ENCODE assay signal across 1 cellular context in the genomic region with DNA sequence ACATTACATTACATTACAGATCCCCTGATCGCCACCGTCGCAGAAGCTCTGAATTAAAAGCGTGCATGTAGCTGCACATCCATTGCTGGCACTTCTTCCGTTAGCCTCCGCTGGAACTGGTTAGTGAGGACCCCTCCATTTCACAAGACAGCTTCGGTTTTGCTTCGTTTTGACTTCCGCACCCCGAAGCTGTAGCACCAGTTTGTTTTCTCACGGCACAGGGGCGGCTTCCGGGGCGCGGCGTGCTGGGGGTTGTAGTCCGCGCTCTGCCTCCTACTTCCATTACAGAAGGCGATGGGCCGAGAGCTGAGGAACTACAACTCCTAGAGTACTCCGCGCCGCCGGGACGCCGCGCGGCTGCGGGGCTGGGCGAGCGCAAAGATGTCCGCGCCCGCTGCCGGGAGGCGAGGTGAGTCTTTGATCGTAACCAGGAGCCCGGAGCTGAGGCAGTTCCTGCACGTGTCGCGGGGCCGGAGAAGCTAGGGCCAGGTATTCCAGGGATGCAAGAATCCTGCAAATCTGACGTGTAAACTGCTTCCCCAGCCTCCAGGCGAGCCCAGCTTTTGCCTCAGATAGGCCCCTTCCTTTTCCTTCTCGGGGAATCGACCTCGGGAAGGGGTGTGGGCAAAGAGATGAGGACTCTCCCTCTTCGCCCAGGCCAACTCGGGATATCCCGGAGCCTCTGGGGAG.
A peak's percentile ranks its signal among the peaks of the same experiment; 100 is the strongest.
TF ChIP-seq lines count a peak whose summit lies in the region.

A gene (plus strand): TSS at position 352 of the 690 bp plus-strand sequence. CDS start 387 bp downstream, outside the sequence.

TF ChIP-seq in HepG2, 621 proteins besides CTCF, POLR2A, EP300 and RAD21 (continued from another document and continues in another):
- TF ChIP-seq, protein P1, sequence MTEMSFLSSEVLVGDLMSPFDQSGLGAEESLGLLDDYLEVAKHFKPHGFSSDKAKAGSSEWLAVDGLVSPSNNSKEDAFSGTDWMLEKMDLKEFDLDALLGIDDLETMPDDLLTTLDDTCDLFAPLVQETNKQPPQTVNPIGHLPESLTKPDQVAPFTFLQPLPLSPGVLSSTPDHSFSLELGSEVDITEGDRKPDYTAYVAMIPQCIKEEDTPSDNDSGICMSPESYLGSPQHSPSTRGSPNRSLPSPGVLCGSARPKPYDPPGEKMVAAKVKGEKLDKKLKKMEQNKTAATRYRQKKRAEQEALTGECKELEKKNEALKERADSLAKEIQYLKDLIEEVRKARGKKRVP (CRISPR knock-in tag; IDR thresholded peaks at IDR 0.05): 0 out of 4 replicates have a peak, but pooled peaks of 1 of the 2 experiments have one; percentile 4
- TF ChIP-seq GLI4 (CRISPR knock-in tag; IDR thresholded peaks at IDR 0.05; ENCODE audit: borderline replicate concordance): no peak; the same call in 1 of the 2 replicates
- TF ChIP-seq, protein P2, sequence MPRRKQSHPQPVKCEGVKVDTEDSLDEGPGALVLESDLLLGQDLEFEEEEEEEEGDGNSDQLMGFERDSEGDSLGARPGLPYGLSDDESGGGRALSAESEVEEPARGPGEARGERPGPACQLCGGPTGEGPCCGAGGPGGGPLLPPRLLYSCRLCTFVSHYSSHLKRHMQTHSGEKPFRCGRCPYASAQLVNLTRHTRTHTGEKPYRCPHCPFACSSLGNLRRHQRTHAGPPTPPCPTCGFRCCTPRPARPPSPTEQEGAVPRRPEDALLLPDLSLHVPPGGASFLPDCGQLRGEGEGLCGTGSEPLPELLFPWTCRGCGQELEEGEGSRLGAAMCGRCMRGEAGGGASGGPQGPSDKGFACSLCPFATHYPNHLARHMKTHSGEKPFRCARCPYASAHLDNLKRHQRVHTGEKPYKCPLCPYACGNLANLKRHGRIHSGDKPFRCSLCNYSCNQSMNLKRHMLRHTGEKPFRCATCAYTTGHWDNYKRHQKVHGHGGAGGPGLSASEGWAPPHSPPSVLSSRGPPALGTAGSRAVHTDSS (CRISPR knock-in tag; conservative IDR thresholded peaks at IDR 0.05): no peak
- TF ChIP-seq GATA4 (IDR thresholded peaks at IDR 0.05; ENCODE audit: borderline replicate concordance, low read depth): no peak
- peak; percentile 50; the same call in 1 of the 2 replicates for TF ChIP-seq SIN3B (IDR thresholded peaks at IDR 0.05; ENCODE audit: low read length)
- TF ChIP-seq SIX1 (CRISPR knock-in tag; IDR thresholded peaks at IDR 0.05; ENCODE audit: borderline replicate concordance): no peak
- TF ChIP-seq, protein P3, sequence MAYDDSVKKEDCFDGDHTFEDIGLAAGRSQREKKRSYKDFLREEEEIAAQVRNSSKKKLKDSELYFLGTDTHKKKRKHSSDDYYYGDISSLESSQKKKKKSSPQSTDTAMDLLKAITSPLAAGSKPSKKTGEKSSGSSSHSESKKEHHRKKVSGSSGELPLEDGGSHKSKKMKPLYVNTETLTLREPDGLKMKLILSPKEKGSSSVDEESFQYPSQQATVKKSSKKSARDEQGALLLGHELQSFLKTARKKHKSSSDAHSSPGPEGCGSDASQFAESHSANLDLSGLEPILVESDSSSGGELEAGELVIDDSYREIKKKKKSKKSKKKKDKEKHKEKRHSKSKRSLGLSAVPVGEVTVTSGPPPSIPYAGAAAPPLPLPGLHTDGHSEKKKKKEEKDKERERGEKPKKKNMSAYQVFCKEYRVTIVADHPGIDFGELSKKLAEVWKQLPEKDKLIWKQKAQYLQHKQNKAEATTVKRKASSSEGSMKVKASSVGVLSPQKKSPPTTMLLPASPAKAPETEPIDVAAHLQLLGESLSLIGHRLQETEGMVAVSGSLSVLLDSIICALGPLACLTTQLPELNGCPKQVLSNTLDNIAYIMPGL (CRISPR knock-in tag; IDR thresholded peaks at IDR 0.05; ENCODE audit: borderline replicate concordance in 1 of 2, low read depth in 1 of 2): peak; percentile 76 to 84
- TF ChIP-seq SPEN (CRISPR knock-in tag; IDR thresholded peaks at IDR 0.05; ENCODE audit: low read depth): peak; percentile 83
- TF ChIP-seq HDAC2 (CRISPR knock-in tag; IDR thresholded peaks at IDR 0.05): peak; percentile 55; the same call in 1 of the 2 replicates
- peak; percentile 90 for TF ChIP-seq PHF20 (CRISPR knock-in tag; IDR thresholded peaks at IDR 0.05)
- peak; percentile 14; the same call in 1 of the 2 replicates for TF ChIP-seq NCOA2 (CRISPR knock-in tag; IDR thresholded peaks at IDR 0.05)
- TF ChIP-seq NCOA1 (CRISPR knock-in tag; IDR thresholded peaks at IDR 0.05): no peak
- TF ChIP-seq KLF12 (CRISPR knock-in tag; IDR thresholded peaks at IDR 0.05; ENCODE audit: borderline replicate concordance): no peak; the same call in 1 of the 2 replicates
- no peak for TF ChIP-seq TP53 (CRISPR knock-in tag; conservative IDR thresholded peaks at IDR 0.05)
- no peak for TF ChIP-seq ZNF230 (CRISPR knock-in tag; IDR thresholded peaks at IDR 0.05)
- TF ChIP-seq, protein P4, sequence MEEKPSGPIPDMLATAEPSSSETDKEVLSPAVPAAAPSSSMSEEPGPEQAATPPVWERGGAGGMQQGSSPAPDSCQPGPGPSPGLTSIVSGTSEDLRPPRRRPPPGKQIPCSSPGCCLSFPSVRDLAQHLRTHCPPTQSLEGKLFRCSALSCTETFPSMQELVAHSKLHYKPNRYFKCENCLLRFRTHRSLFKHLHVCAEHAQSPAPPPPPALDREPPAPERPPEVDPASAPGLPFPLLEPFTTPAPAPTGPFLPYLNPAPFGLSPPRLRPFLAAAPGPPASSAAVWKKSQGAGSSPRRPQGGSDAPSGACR (CRISPR knock-in tag; IDR thresholded peaks at IDR 0.05): 0 out of 2 replicates have a peak, but pooled peaks have one; percentile 45
- no peak for TF ChIP-seq PLRG1 (conservative IDR thresholded peaks at IDR 0.05)
- peak; percentile 22; the same call in 1 of the 2 replicates for TF ChIP-seq ZNF451 (CRISPR knock-in tag; IDR thresholded peaks at IDR 0.05)
- 0 out of 4 replicates have a peak, but pooled peaks of 1 of the 2 experiments have one; percentile 18 for TF ChIP-seq KLF16 (CRISPR knock-in tag; IDR thresholded peaks at IDR 0.05)
- TF ChIP-seq, protein P5, sequence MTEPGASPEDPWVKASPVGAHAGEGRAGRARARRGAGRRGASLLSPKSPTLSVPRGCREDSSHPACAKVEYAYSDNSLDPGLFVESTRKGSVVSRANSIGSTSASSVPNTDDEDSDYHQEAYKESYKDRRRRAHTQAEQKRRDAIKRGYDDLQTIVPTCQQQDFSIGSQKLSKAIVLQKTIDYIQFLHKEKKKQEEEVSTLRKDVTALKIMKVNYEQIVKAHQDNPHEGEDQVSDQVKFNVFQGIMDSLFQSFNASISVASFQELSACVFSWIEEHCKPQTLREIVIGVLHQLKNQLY (CRISPR knock-in tag; IDR thresholded peaks at IDR 0.05): no peak
- TF ChIP-seq SYNCRIP (IDR thresholded peaks at IDR 0.05; ENCODE audit: insufficient read depth, low read depth, low read length): no peak
- TF ChIP-seq MYNN (CRISPR knock-in tag; IDR thresholded peaks at IDR 0.05; ENCODE audit: low read depth): no peak
- no peak for TF ChIP-seq ZNF562 (CRISPR knock-in tag; IDR thresholded peaks at IDR 0.05; ENCODE audit: borderline replicate concordance)
- 0 out of 2 replicates have a peak, but pooled peaks have one; percentile 25 for TF ChIP-seq ZNF792 (CRISPR knock-in tag; IDR thresholded peaks at IDR 0.05)
- no peak for TF ChIP-seq ZNF274 (CRISPR knock-in tag; IDR thresholded peaks at IDR 0.05)
- TF ChIP-seq, protein P6, sequence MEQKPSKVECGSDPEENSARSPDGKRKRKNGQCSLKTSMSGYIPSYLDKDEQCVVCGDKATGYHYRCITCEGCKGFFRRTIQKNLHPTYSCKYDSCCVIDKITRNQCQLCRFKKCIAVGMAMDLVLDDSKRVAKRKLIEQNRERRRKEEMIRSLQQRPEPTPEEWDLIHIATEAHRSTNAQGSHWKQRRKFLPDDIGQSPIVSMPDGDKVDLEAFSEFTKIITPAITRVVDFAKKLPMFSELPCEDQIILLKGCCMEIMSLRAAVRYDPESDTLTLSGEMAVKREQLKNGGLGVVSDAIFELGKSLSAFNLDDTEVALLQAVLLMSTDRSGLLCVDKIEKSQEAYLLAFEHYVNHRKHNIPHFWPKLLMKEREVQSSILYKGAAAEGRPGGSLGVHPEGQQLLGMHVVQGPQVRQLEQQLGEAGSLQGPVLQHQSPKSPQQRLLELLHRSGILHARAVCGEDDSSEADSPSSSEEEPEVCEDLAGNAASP (CRISPR knock-in tag; IDR thresholded peaks at IDR 0.05; ENCODE audit: borderline replicate concordance): 0 out of 2 replicates have a peak, but pooled peaks have one; percentile 8
- TF ChIP-seq, protein P7, sequence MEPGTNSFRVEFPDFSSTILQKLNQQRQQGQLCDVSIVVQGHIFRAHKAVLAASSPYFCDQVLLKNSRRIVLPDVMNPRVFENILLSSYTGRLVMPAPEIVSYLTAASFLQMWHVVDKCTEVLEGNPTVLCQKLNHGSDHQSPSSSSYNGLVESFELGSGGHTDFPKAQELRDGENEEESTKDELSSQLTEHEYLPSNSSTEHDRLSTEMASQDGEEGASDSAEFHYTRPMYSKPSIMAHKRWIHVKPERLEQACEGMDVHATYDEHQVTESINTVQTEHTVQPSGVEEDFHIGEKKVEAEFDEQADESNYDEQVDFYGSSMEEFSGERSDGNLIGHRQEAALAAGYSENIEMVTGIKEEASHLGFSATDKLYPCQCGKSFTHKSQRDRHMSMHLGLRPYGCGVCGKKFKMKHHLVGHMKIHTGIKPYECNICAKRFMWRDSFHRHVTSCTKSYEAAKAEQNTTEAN (CRISPR knock-in tag; conservative IDR thresholded peaks at IDR 0.05): 0 out of 2 replicates have a peak, but pooled peaks have one; percentile 13
- TF ChIP-seq PPARG (CRISPR knock-in tag; conservative IDR thresholded peaks at IDR 0.05): no peak
- TF ChIP-seq ERF (CRISPR knock-in tag; IDR thresholded peaks at IDR 0.05): peak; percentile 52; the same call in 1 of the 2 replicates
- TF ChIP-seq, protein P8, sequence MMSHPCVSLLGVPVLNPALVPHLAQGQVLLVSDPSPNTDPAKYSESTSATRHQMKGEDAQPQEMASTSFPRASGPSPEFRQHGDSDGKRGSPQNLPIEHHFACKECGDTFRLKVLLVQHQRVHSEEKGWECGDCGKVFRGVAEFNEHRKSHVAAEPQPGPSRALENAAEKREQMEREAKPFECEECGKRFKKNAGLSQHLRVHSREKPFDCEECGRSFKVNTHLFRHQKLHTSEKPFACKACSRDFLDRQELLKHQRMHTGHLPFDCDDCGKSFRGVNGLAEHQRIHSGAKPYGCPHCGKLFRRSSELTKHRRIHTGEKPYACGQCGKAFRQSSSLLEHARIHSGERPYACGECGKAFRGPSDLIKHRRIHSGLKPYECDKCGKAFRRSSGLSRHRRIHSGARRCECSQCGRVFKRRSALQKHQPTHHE (CRISPR knock-in tag; IDR thresholded peaks at IDR 0.05; ENCODE audit: borderline replicate concordance): 0 out of 2 replicates have a peak, but pooled peaks have one; percentile 35
- TF ChIP-seq ZNF260 (CRISPR knock-in tag; IDR thresholded peaks at IDR 0.05; ENCODE audit: borderline replicate concordance, low read depth): no peak
- TF ChIP-seq, protein P9, sequence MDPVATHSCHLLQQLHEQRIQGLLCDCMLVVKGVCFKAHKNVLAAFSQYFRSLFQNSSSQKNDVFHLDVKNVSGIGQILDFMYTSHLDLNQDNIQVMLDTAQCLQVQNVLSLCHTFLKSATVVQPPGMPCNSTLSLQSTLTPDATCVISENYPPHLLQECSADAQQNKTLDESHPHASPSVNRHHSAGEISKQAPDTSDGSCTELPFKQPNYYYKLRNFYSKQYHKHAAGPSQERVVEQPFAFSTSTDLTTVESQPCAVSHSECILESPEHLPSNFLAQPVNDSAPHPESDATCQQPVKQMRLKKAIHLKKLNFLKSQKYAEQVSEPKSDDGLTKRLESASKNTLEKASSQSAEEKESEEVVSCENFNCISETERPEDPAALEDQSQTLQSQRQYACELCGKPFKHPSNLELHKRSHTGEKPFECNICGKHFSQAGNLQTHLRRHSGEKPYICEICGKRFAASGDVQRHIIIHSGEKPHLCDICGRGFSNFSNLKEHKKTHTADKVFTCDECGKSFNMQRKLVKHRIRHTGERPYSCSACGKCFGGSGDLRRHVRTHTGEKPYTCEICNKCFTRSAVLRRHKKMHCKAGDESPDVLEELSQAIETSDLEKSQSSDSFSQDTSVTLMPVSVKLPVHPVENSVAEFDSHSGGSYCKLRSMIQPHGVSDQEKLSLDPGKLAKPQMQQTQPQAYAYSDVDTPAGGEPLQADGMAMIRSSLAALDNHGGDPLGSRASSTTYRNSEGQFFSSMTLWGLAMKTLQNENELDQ (CRISPR knock-in tag; IDR thresholded peaks at IDR 0.05; ENCODE audit: borderline replicate concordance): no peak
- no peak for TF ChIP-seq PHF5A (CRISPR knock-in tag; IDR thresholded peaks at IDR 0.05; ENCODE audit: low read depth, unreplicated experiment)
- TF ChIP-seq JUND (CRISPR knock-in tag; IDR thresholded peaks at IDR 0.05): no peak
- no peak for TF ChIP-seq KLF15 (CRISPR knock-in tag; IDR thresholded peaks at IDR 0.05; ENCODE audit: borderline replicate concordance)
- TF ChIP-seq, protein P10, sequence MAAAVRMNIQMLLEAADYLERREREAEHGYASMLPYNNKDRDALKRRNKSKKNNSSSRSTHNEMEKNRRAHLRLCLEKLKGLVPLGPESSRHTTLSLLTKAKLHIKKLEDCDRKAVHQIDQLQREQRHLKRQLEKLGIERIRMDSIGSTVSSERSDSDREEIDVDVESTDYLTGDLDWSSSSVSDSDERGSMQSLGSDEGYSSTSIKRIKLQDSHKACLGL (CRISPR knock-in tag; IDR thresholded peaks at IDR 0.05): peak; percentile 55; the same call in 1 of the 2 replicates
- peak; percentile 81; the same call in 1 of the 2 replicates for TF ChIP-seq ZNF335 (CRISPR knock-in tag; IDR thresholded peaks at IDR 0.05)
- 0 out of 2 replicates have a peak, but pooled peaks have one; percentile 14 for TF ChIP-seq TSC22D2 (CRISPR knock-in tag; IDR thresholded peaks at IDR 0.05; ENCODE audit: borderline replicate concordance)
- TF ChIP-seq ZFP1 (CRISPR knock-in tag; IDR thresholded peaks at IDR 0.05): no peak
- TF ChIP-seq YEATS2 (CRISPR knock-in tag; IDR thresholded peaks at IDR 0.05; ENCODE audit: borderline replicate concordance): peak; percentile 75
- no peak for TF ChIP-seq KDM6A (CRISPR knock-in tag; IDR thresholded peaks at IDR 0.05; ENCODE audit: low read depth)
- TF ChIP-seq, protein P11, sequence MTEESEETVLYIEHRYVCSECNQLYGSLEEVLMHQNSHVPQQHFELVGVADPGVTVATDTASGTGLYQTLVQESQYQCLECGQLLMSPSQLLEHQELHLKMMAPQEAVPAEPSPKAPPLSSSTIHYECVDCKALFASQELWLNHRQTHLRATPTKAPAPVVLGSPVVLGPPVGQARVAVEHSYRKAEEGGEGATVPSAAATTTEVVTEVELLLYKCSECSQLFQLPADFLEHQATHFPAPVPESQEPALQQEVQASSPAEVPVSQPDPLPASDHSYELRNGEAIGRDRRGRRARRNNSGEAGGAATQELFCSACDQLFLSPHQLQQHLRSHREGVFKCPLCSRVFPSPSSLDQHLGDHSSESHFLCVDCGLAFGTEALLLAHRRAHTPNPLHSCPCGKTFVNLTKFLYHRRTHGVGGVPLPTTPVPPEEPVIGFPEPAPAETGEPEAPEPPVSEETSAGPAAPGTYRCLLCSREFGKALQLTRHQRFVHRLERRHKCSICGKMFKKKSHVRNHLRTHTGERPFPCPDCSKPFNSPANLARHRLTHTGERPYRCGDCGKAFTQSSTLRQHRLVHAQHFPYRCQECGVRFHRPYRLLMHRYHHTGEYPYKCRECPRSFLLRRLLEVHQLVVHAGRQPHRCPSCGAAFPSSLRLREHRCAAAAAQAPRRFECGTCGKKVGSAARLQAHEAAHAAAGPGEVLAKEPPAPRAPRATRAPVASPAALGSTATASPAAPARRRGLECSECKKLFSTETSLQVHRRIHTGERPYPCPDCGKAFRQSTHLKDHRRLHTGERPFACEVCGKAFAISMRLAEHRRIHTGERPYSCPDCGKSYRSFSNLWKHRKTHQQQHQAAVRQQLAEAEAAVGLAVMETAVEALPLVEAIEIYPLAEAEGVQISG (CRISPR knock-in tag; IDR thresholded peaks at IDR 0.05): peak; percentile 91
